ENCODE assay signal across 14 cellular contexts in genomic region chr3:153973722-153974121, GRCh38.
DNase-seq lines count a peak whose midpoint lies in the region; ATAC-seq, FAIRE-seq and TF ChIP-seq lines count a peak whose summit lies in the region.
"Had no signal": no experiment of that assay in that cellular context is flagged by ENCODE, and none has a peak within 500 bp of the region (broad histone marks: within the 10 kb centered on the region; RNA-seq: fewer than 3 reads in every experiment).

No MANE protein-coding gene starts in this region.

- H3K27me3 ChIP-seq in Caco-2 (replicated peaks; ENCODE audit: control insufficient read depth, insufficient read depth, low read length) (no peaks in the 10 kb centered on the region), pancreas (no peaks in the 10 kb centered on the region)
- H3K27me3 ChIP-seq: thyroid gland had no signal

- H3K4me1 Mint-ChIP-seq in Caco-2 (ENCODE audit: low read depth, unreplicated experiment), result no peaks in the 10 kb centered on the region
- H3K4me1 Mint-ChIP-seq in natural killer cell, result no peaks in the 10 kb centered on the region

- no peaks in the 10 kb centered on the region for H3K36me3 Mint-ChIP-seq in Caco-2 (ENCODE audit: insufficient read depth, unreplicated experiment)
- H3K36me3 Mint-ChIP-seq in natural killer cell, result no peaks in the 10 kb centered on the region

- no peak for TF ChIP-seq CTCF in Caco-2 (IDR thresholded peaks at IDR 0.05; ENCODE audit: insufficient read depth in 1 of 2, low read depth in 1 of 2, low read length in 1 of 2, severe bottlenecking in 1 of 2, unreplicated experiment in 1 of 2)
- no peak for TF ChIP-seq CTCF in pancreas (IDR thresholded peaks at IDR 0.05)
- no peak for TF ChIP-seq CTCF in natural killer cell (IDR thresholded peaks at IDR 0.05)

- no peak overlapping the region for H3K4me3 ChIP-seq in Caco-2 (ENCODE audit: low read depth, low read length)
- no peak overlapping the region for H3K4me3 ChIP-seq in pancreas
- H3K4me3 ChIP-seq: thyroid gland had no signal

- H3K9me3 ChIP-seq in Caco-2, result no peaks in the 10 kb centered on the region
- H3K9me3 ChIP-seq in pancreas, result no peaks in the 10 kb centered on the region
- H3K9me3 ChIP-seq: thyroid gland had no signal

- BruUV-seq in Caco-2 (replicated peaks; lab: Mats Ljungman, UMichigan), result no TSS peak

- 15 to 21% methylated on average over 1 of the region's 1 CpG for WGBS in pancreas, 2 donors

- no peak overlapping the region for H3K27ac ChIP-seq in pancreas
- H3K27ac ChIP-seq: thyroid gland had no signal

- DNase-seq in GM19239 (ENCODE audit: insufficient read length, low spot score) (no peak), Caco-2 (no peak), pancreas (no peak), natural killer cell (no peak)
- no peak for DNase-seq in activated CD8-positive, alpha-beta memory T cell treated with anti-CD3 and anti-CD28 coated beads, Interleukin-2, amount 50 U/mL, for 4 hours
- DNase-seq: activated CD8-positive, alpha-beta memory T cell treated with anti-CD3 and anti-CD28 coated beads, Interleukin-2, amount 50 U/mL, for 48 hours; CD4-positive, alpha-beta T cell; GF-D8; NCI-H82; thyroid gland had no signal

- FAIRE-seq in GM19239 (lab: Jason Lieb, UNC) (peak; percentile 75), pancreas (lab: Jason Lieb, UNC) (no peak)
- FAIRE-seq: H1, HepG2 had no signal

- peaks cover 4% of the 10 kb centered on the region for H3K27me3 Mint-ChIP-seq in Caco-2 (ENCODE audit: insufficient read depth, unreplicated experiment)
- peaks cover 0 to 3% of the 10 kb centered on the region in 2 donors for H3K27me3 Mint-ChIP-seq in natural killer cell (ENCODE audit: low read depth in 2 of 2)

- CTCF ChIA-PET in Caco-2 (lab: Charles Lee), result no interaction called here

- POLR2A ChIA-PET in Caco-2 (lab: Charles Lee), result no interaction called here

- no peak overlapping the region for H3K27ac Mint-ChIP-seq in Caco-2 (ENCODE audit: unreplicated experiment)
- H3K27ac Mint-ChIP-seq in natural killer cell, result no peak overlapping the region
- H3K27ac Mint-ChIP-seq: CD4-positive, alpha-beta T cell had no signal

- intact Hi-C loops in Caco-2 (cut with micrococcal nuclease; ENCODE audit: unreplicated experiment), result loop anchor here (5.0 kb wide), 1 partner anchor 116 kb away; no protein-coding TSS in a partner anchor
- intact Hi-C loops in pancreas (cut with DNase I), result no loop called here
- intact Hi-C loops in natural killer cell (cut with micrococcal nuclease), result no loop called here

- H3K36me3 ChIP-seq in Caco-2 (ENCODE audit: control insufficient read depth, insufficient read depth, low read length) (no peaks in the 10 kb centered on the region), pancreas (no peaks in the 10 kb centered on the region)
- H3K36me3 ChIP-seq: thyroid gland had no signal

- H3K9me3 Mint-ChIP-seq in Caco-2 (ENCODE audit: unreplicated experiment), result no peaks in the 10 kb centered on the region
- no peaks in the 10 kb centered on the region for H3K9me3 Mint-ChIP-seq in natural killer cell
- H3K9me3 Mint-ChIP-seq: CD4-positive, alpha-beta T cell had no signal

- ATAC-seq in GM21737 (IDR thresholded peaks at IDR 0.05; ENCODE audit: unreplicated experiment) (peak; percentile 56), HG03135 (IDR thresholded peaks at IDR 0.05; ENCODE audit: unreplicated experiment) (peak; percentile 52), pancreas (no peak), natural killer cell (no peak)
- ATAC-seq: HepG2 had no signal

- H3K4me3 Mint-ChIP-seq in Caco-2 (ENCODE audit: unreplicated experiment), result no peak overlapping the region
- no peak overlapping the region for H3K4me3 Mint-ChIP-seq in natural killer cell
- H3K4me3 Mint-ChIP-seq: CD4-positive, alpha-beta T cell had no signal

- no peaks in the 10 kb centered on the region for H3K4me1 ChIP-seq in Caco-2
- no peaks in the 10 kb centered on the region for H3K4me1 ChIP-seq in pancreas
- H3K4me1 ChIP-seq: thyroid gland had no signal

Comparison
In these comparisons a context has a peak if more than half of its experiments do, and no peak if none do; other contexts are left out.
1. ATAC-seq: peak in GM21737 (single experiment) and HG03135 (single experiment); none in pancreas (0 of 4) and natural killer cell (0 of 3).